Comparison of ENCODE assay signal across 8 cellular contexts in genomic region chr14:33950320-33951182, GRCh38. TPM values are rescaled to one million over a fixed set of nuclear protein-coding genes. Genes with fewer than 3 reads are reported as not detected.
DNase-seq lines count a peak whose midpoint lies in the region; ATAC-seq and TF ChIP-seq lines count a peak whose summit lies in the region.

EGLN3 (minus strand) TSS chr14:33951074; CDS start chr14:33950752, 322 bp downstream.

- DNase-seq in EL (peak; percentile 68), right atrium auricular region (ENCODE audit: low spot score) (peak; percentile 94), posterior cingulate gyrus (peak; percentile 87 to 99 (median 93))
- no peak for DNase-seq in Jurkat, Clone E6-1 (ENCODE audit: low read depth, low spot score)

- H3K4me1 ChIP-seq in right atrium auricular region: peaks cover 0 to 15% of the 10 kb centered on the region in 2 donors

- intact Hi-C loops in posterior cingulate gyrus (cut with DNase I): no loop called here

- peak within 1 kb of the TSS; percentile 60 for H3K27ac ChIP-seq in angular gyrus (ENCODE audit: low read depth, low read length)
- H3K27ac ChIP-seq in right atrium auricular region: peak within 1 kb of the TSS; percentile 77 to 86

- no peaks in the 10 kb centered on the region for H3K9me3 ChIP-seq in right atrium auricular region

- no peak for TF ChIP-seq CTCF in right atrium auricular region (IDR thresholded peaks at IDR 0.05)

- no peaks in the 10 kb centered on the region for H3K36me3 ChIP-seq in right atrium auricular region

- no peaks in the 10 kb centered on the region for H3K27me3 ChIP-seq in right atrium auricular region

- peak within 1 kb of the TSS; percentile 62 for H3K4me3 ChIP-seq in Jurkat, Clone E6-1 (ENCODE audit: low read length)
- H3K4me3 ChIP-seq in right atrium auricular region: peak within 1 kb of the TSS; percentile 63 to 70

- ATAC-seq in GM21576 (IDR thresholded peaks at IDR 0.05; ENCODE audit: unreplicated experiment): peak; percentile 85
- ATAC-seq in SK-N-SH treated with all-trans-retinoic acid at 6 μM for 48 hours: peak; percentile 98
- no peak for ATAC-seq in HG03520 (IDR thresholded peaks at IDR 0.05; ENCODE audit: unreplicated experiment)

TF ChIP-seq in SK-N-SH treated with all-trans-retinoic acid at 6 μM for 48 hours, 23 proteins besides CTCF, POLR2A, EP300 and RAD21:
- TF ChIP-seq ZNF8 (CRISPR knock-in tag; IDR thresholded peaks at IDR 0.05) (no peak), TCF4 (CRISPR knock-in tag; IDR thresholded peaks at IDR 0.05; ENCODE audit: borderline replicate concordance) (no peak), ESRRG (CRISPR knock-in tag; IDR thresholded peaks at IDR 0.05) (no peak), ARNTL (CRISPR knock-in tag; IDR thresholded peaks at IDR 0.05; ENCODE audit: borderline replicate concordance, low read depth) (no peak), ISL1 (CRISPR knock-in tag; IDR thresholded peaks at IDR 0.05) (no peak), ZNF565 (CRISPR knock-in tag; conservative IDR thresholded peaks at IDR 0.05; ENCODE audit: low read depth) (no peak), CREB5 (CRISPR knock-in tag; IDR thresholded peaks at IDR 0.05; ENCODE audit: low read depth) (no peak), BACH2 (CRISPR knock-in tag; IDR thresholded peaks at IDR 0.05; ENCODE audit: borderline replicate concordance) (no peak), TOX (CRISPR knock-in tag; IDR thresholded peaks at IDR 0.05; ENCODE audit: borderline replicate concordance) (no peak), CSRNP3 (CRISPR knock-in tag; IDR thresholded peaks at IDR 0.05) (no peak; the same call in 1 of the 2 replicates), ZFP30 (CRISPR knock-in tag; IDR thresholded peaks at IDR 0.05) (no peak), PPARA (CRISPR knock-in tag; IDR thresholded peaks at IDR 0.05; ENCODE audit: borderline replicate concordance) (no peak), RARB (CRISPR knock-in tag; IDR thresholded peaks at IDR 0.05) (no peak), PATZ1 (CRISPR knock-in tag; IDR thresholded peaks at IDR 0.05; ENCODE audit: borderline replicate concordance) (no peak), OSR1 (CRISPR knock-in tag; IDR thresholded peaks at IDR 0.05) (no peak), ZFP3 (CRISPR knock-in tag; IDR thresholded peaks at IDR 0.05) (no peak), CSDC2 (CRISPR knock-in tag; IDR thresholded peaks at IDR 0.05) (no peak), GLIS3 (CRISPR knock-in tag; IDR thresholded peaks at IDR 0.05) (no peak; the same call in 1 of the 2 replicates)
- TF ChIP-seq, protein P1, sequence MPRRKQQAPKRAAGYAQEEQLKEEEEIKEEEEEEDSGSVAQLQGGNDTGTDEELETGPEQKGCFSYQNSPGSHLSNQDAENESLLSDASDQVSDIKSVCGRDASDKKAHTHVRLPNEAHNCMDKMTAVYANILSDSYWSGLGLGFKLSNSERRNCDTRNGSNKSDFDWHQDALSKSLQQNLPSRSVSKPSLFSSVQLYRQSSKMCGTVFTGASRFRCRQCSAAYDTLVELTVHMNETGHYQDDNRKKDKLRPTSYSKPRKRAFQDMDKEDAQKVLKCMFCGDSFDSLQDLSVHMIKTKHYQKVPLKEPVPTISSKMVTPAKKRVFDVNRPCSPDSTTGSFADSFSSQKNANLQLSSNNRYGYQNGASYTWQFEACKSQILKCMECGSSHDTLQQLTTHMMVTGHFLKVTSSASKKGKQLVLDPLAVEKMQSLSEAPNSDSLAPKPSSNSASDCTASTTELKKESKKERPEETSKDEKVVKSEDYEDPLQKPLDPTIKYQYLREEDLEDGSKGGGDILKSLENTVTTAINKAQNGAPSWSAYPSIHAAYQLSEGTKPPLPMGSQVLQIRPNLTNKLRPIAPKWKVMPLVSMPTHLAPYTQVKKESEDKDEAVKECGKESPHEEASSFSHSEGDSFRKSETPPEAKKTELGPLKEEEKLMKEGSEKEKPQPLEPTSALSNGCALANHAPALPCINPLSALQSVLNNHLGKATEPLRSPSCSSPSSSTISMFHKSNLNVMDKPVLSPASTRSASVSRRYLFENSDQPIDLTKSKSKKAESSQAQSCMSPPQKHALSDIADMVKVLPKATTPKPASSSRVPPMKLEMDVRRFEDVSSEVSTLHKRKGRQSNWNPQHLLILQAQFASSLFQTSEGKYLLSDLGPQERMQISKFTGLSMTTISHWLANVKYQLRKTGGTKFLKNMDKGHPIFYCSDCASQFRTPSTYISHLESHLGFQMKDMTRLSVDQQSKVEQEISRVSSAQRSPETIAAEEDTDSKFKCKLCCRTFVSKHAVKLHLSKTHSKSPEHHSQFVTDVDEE (CRISPR knock-in tag; IDR thresholded peaks at IDR 0.05): no peak
TF ChIP-seq in SK-N-SH treated with all-trans-retinoic acid at 6 μM for 48 hours: peak in this region for 0.

RNA-seq across cellular contexts. Expression of gene EGLN3, which starts in this region (rescaled TPM):
- polyA plus RNA-seq in Jurkat, Clone E6-1 (2012; ENCODE audit: insufficient read depth, insufficient read length): 2.9 TPM
- 100 to 1,000 TPM in 1 of 2 donors, 10 to 100 TPM in 1; 35.5 to 122 TPM for total RNA-seq in right atrium auricular region
